Comparison of ENCODE assay signal across 10 cellular contexts in genomic region chr3:15292765-15293522, GRCh38. TPM values are rescaled to one million over a fixed set of nuclear protein-coding genes. Genes with fewer than 3 reads are reported as not detected.
DNase-seq lines count a peak whose midpoint lies in the region; ATAC-seq and TF ChIP-seq lines count a peak whose summit lies in the region.
"Had no signal": no experiment of that assay in that cellular context is flagged by ENCODE, and none has a peak within 500 bp of the region (broad histone marks: within the 10 kb centered on the region; RNA-seq: fewer than 3 reads in every experiment).

No MANE protein-coding gene starts in this region.

- no peak overlapping the region for H3K4me2 ChIP-seq in SK-N-SH
- no peak overlapping the region for H3K4me2 ChIP-seq in hepatocyte
- H3K4me2 ChIP-seq: A549 had no signal

- intact Hi-C loops in thyroid gland (cut with DNase I) = no loop called here

- POLR2A ChIA-PET in SK-N-SH (lab: Yijun Ruan, JAX) = no interaction called here

- no peak for TF ChIP-seq EP300 in SK-N-SH (IDR thresholded peaks at IDR 0.05; ENCODE audit: borderline replicate concordance in 1 of 2, low read depth in 1 of 2, low read length in 1 of 2)

- H3K79me2 ChIP-seq in SK-N-SH (ENCODE audit: insufficient read depth) (no peaks in the 10 kb centered on the region; the same call in 1 of the 2 replicates), hepatocyte (peaks cover 22% of the 10 kb centered on the region)

- H3K4me3 ChIP-seq in SK-N-SH (ENCODE audit: low read depth in 2 of 2, low read length in 1 of 2) = no peak overlapping the region
- H3K4me3 ChIP-seq in duodenal mucosa (ENCODE audit: low read depth in 1 of 2, low read length in 2 of 2) = no peak overlapping the region
- no peak overlapping the region for H3K4me3 ChIP-seq in muscle layer of colon (ENCODE audit: low read depth in 1 of 2, low read length in 2 of 2)
- H3K4me3 ChIP-seq in thyroid gland (replicated peaks in 1 of 3) = no peak overlapping the region
- no peak overlapping the region for H3K4me3 ChIP-seq in hepatocyte
- H3K4me3 ChIP-seq: A549 had no signal

- ATAC-seq in SK-N-SH treated with all-trans-retinoic acid at 6 μM for 48 hours = peak; percentile 49; the same call in 2 of the 3 replicates
- ATAC-seq in HG03432 (IDR thresholded peaks at IDR 0.05; ENCODE audit: unreplicated experiment) = no peak

- no peak for TF ChIP-seq RAD21 in SK-N-SH (IDR thresholded peaks at IDR 0.05; ENCODE audit: low read length)

- 86% methylated on average over 13 of the region's 13 CpGs for WGBS in SK-N-SH (ENCODE audit: low lambda C conversion rate)
- WGBS in thyroid gland, 2 donors = 30 to 32% methylated on average over 13 of the region's 13 CpGs
- WGBS in hepatocyte (ENCODE audit: low lambda C conversion rate, missing lambda C conversion rate) = 78% methylated on average over 11 of the region's 13 CpGs

- H2AFZ ChIP-seq in SK-N-SH (ENCODE audit: low read depth) (no peak overlapping the region), hepatocyte (no peak overlapping the region)

- H3K27me3 ChIP-seq in SK-N-SH (ENCODE audit: insufficient read depth) (no peaks in the 10 kb centered on the region), duodenal mucosa (ENCODE audit: control insufficient read depth in 1 of 2, insufficient read depth in 2 of 2, low read length in 2 of 2) (no peaks in the 10 kb centered on the region), muscle layer of colon (ENCODE audit: control insufficient read depth in 1 of 2, insufficient read depth in 2 of 2, low read length in 2 of 2) (no peaks in the 10 kb centered on the region), thyroid gland (no peaks in the 10 kb centered on the region), hepatocyte (no peaks in the 10 kb centered on the region)

- no peaks in the 10 kb centered on the region for H3F3A ChIP-seq in SK-N-SH (replicated peaks; ENCODE audit: insufficient read depth)

- DNase-seq in SK-N-SH (no peak), thyroid gland (peak; percentile 61 to 69), hepatocyte (ENCODE audit: low spot score) (no peak), HuH-7.5 (ENCODE audit: low spot score) (no peak)
- DNase-seq: stimulated activated CD4-positive, alpha-beta T cell treated with anti-CD3 and anti-CD28 coated beads, Interleukin-2, amount 100 ng/mL, for 48 hours had no signal

- H3K27ac ChIP-seq in SK-N-SH (ENCODE audit: low read depth in 2 of 2, low read length in 1 of 2) (no peak overlapping the region), duodenal mucosa (ENCODE audit: low read depth, low read length) (peak overlapping the region; percentile 7), muscle layer of colon (ENCODE audit: low read depth, low read length) (peak overlapping the region; percentile 24), thyroid gland (peak overlapping the region; percentile 32 to 74 (median 70)), hepatocyte (no peak overlapping the region)
- H3K27ac ChIP-seq: A549 had no signal

- H3K36me3 ChIP-seq in SK-N-SH (replicated peaks in 1 of 2; ENCODE audit: control insufficient read depth in 1 of 2, insufficient read depth in 2 of 2, low read length in 1 of 2) (no peaks in the 10 kb centered on the region), duodenal mucosa (ENCODE audit: control insufficient read depth in 1 of 2, insufficient read depth in 2 of 2, low read length in 2 of 2) (no peaks in the 10 kb centered on the region), muscle layer of colon (ENCODE audit: insufficient read depth, low read length) (no peaks in the 10 kb centered on the region), thyroid gland (no peaks in the 10 kb centered on the region), hepatocyte (replicated peaks; ENCODE audit: insufficient read depth, low read depth) (no peaks in the 10 kb centered on the region)

- H3K9me2 ChIP-seq in SK-N-SH (no peaks in the 10 kb centered on the region), hepatocyte (replicated peaks; ENCODE audit: insufficient read depth) (no peaks in the 10 kb centered on the region)

- peaks cover 5% of the 10 kb centered on the region in 2 experiments; a peak in 2 of 4 replicates for H3K4me1 ChIP-seq in SK-N-SH (ENCODE audit: control insufficient read depth in 1 of 2, insufficient read depth in 2 of 2, low read depth in 1 of 2, low read length in 1 of 2)
- H3K4me1 ChIP-seq in duodenal mucosa (ENCODE audit: control insufficient read depth in 1 of 2, insufficient read depth in 2 of 2, low read length in 2 of 2) = peaks cover 17 to 34% of the 10 kb centered on the region in 2 donors
- peaks cover 16% of the 10 kb centered on the region for H3K4me1 ChIP-seq in muscle layer of colon (ENCODE audit: insufficient read depth, low read length)
- peaks cover 38 to 74% of the 10 kb centered on the region in 2 donors for H3K4me1 ChIP-seq in thyroid gland
- H3K4me1 ChIP-seq in hepatocyte (ENCODE audit: insufficient read depth) = no peaks in the 10 kb centered on the region
- H3K4me1 ChIP-seq: A549 had no signal

- H4K20me1 ChIP-seq in SK-N-SH (ENCODE audit: insufficient read depth) = no peaks in the 10 kb centered on the region
- no peaks in the 10 kb centered on the region for H4K20me1 ChIP-seq in hepatocyte (ENCODE audit: insufficient read depth, poor library complexity, severe bottlenecking)

- TF ChIP-seq CTCF in SK-N-SH (IDR thresholded peaks at IDR 0.05) (no peak), thyroid gland (IDR thresholded peaks at IDR 0.05) (no peak), hepatocyte (IDR thresholded peaks at IDR 0.05; ENCODE audit: poor library complexity) (no peak)

- H3K9me3 ChIP-seq in SK-N-SH = no peaks in the 10 kb centered on the region
- H3K9me3 ChIP-seq in duodenal mucosa (ENCODE audit: control insufficient read depth in 1 of 2, low read length in 2 of 2) = no peaks in the 10 kb centered on the region
- H3K9me3 ChIP-seq in muscle layer of colon (ENCODE audit: low read length) = no peaks in the 10 kb centered on the region
- no peaks in the 10 kb centered on the region for H3K9me3 ChIP-seq in thyroid gland
- H3K9me3 ChIP-seq in hepatocyte (ENCODE audit: low read depth) = no peaks in the 10 kb centered on the region
- H3K9me3 ChIP-seq: A549 had no signal

- H3K9ac ChIP-seq in SK-N-SH (no peak overlapping the region), duodenal mucosa (ENCODE audit: low read depth in 1 of 2, low read length in 2 of 2) (no peak overlapping the region), muscle layer of colon (ENCODE audit: low read length) (no peak overlapping the region)

- CTCF ChIA-PET in SK-N-SH (lab: Yijun Ruan, JAX) = interaction anchor here (1.0 kb wide), 1 partner anchor 25 kb away, joined by 6 read pairs; no protein-coding TSS in a partner anchor

- TF ChIP-seq POLR2A in thyroid gland (IDR thresholded peaks at IDR 0.05) = no peak

TF ChIP-seq in SK-N-SH treated with all-trans-retinoic acid at 6 μM for 48 hours, 23 proteins besides CTCF, POLR2A, EP300 and RAD21:
- TF ChIP-seq BACH2 (CRISPR knock-in tag; IDR thresholded peaks at IDR 0.05; ENCODE audit: borderline replicate concordance) (no peak), ISL1 (CRISPR knock-in tag; IDR thresholded peaks at IDR 0.05) (peak; percentile 35; the same call in 1 of the 2 replicates), ZFP3 (CRISPR knock-in tag; IDR thresholded peaks at IDR 0.05) (peak; percentile 74; the same call in 1 of the 2 replicates), ESRRG (CRISPR knock-in tag; IDR thresholded peaks at IDR 0.05) (0 out of 2 replicates have a peak, but pooled peaks have one; percentile 32), ZNF70 (CRISPR knock-in tag; IDR thresholded peaks at IDR 0.05) (no peak)
TF ChIP-seq in SK-N-SH treated with all-trans-retinoic acid at 6 μM for 48 hours: peak in this region for 3.

TF ChIP-seq in SK-N-SH, 30 proteins besides CTCF, POLR2A, EP300 and RAD21:
- TF ChIP-seq FOXM1 (IDR thresholded peaks at IDR 0.05; ENCODE audit: low read depth) (no peak), IRF3 (IDR thresholded peaks at IDR 0.05; ENCODE audit: low read depth, low read length) (no peak), GATA2 (CRISPR knock-in tag; IDR thresholded peaks at IDR 0.05) (no peak), MAX (IDR thresholded peaks at IDR 0.05; ENCODE audit: low read depth) (no peak)

RNA-seq across cellular contexts. Expression of gene SH3BP5, which starts 39.4 kb away (rescaled TPM):
- polyA plus RNA-seq in SK-N-SH (2012; rRNA removed) (29.5 and 32.3 TPM in 2 replicates), hepatocyte (15.9 and 17.0 TPM in 2 replicates)
- polyA plus RNA-seq in SK-N-SH (2012; cell fraction: cytosol; rRNA removed) = 27.5 and 29.2 TPM in 2 replicates
- 33.0 and 35.2 TPM in 2 replicates for polyA plus RNA-seq in SK-N-SH (2012; cell fraction: nucleus; rRNA removed)
- total RNA-seq in thyroid gland (10 to 100 TPM; 60.2 to 90.4 (median 82.0) TPM), hepatocyte (16.3 and 19.9 TPM in 2 replicates)

Comparison
In these comparisons a context has a peak if more than half of its experiments do, and no peak if none do; other contexts are left out.
1. DNase-seq: peak in thyroid gland (2 of 2); none in SK-N-SH (single experiment), hepatocyte (single experiment) and HuH-7.5 (single experiment).
2. H3K27ac ChIP-seq: peak in duodenal mucosa (single experiment), muscle layer of colon (single experiment) and thyroid gland (3 of 3); none in SK-N-SH (0 of 2) and hepatocyte (single experiment).